Comparison of ENCODE assay signal across 1 cellular context in genomic region chr11:65503923-65504670, GRCh38.
TF ChIP-seq lines count a peak whose summit lies in the region.

No MANE protein-coding gene starts in this region.

TF ChIP-seq in GM23338, 12 proteins besides CTCF, POLR2A, EP300 and RAD21 (continued from another document):
- no peak for TF ChIP-seq REST (IDR thresholded peaks at IDR 0.05; ENCODE audit: unreplicated experiment)
TF ChIP-seq in GM23338: peak in this region for 0.
